ENCODE assay signal across 8 cellular contexts in the genomic region with DNA sequence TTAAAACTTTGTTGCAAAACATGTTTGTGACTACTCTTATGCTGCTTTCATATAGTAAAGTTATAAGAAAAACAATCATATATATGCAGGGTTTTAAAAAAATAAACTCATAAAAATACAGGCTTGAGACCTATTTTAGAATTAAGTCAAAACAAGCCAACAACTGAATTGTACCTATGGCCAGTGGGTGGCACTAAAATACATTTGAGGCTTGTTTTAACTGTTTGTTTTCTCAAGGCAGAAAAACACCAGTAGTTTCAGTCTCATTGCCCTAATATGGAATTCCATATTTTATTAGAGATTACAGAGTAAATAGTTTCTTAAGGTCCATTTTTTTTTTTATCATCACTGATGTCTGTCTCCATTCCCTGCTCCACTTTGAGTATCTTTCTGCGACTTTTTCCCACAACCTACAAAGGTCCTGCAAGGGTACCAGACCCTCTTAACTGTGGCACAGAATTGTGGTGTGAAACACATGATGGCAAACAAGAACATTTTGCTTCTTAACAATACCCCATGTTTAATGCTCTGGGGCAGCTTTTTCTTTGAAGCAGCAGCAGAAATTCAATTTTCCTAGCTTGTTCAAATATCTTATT. TPM values are rescaled to one million over a fixed set of nuclear protein-coding genes. Genes with fewer than 3 reads are reported as not detected.
A peak's percentile ranks its signal among the peaks of the same experiment; 100 is the strongest.
DNase-seq lines count a peak whose midpoint lies in the region; ATAC-seq and TF ChIP-seq lines count a peak whose summit lies in the region.

No MANE protein-coding gene starts in this region.

- peaks cover 3% of the 10 kb centered on the region for H3K4me1 Mint-ChIP-seq in progenitor cell of endocrine pancreas (ENCODE audit: low read depth)

- TF ChIP-seq CTCF in epithelial cell of esophagus (IDR thresholded peaks at IDR 0.05; ENCODE audit: insufficient read depth, low read depth, low read length, missing control alignments) (peak; percentile 53), progenitor cell of endocrine pancreas (IDR thresholded peaks at IDR 0.05; ENCODE audit: unreplicated experiment) (peak; percentile 53)

- ATAC-seq in GM19395 (IDR thresholded peaks at IDR 0.05; ENCODE audit: unreplicated experiment) (peak; percentile 66), GM21526 (IDR thresholded peaks at IDR 0.05; ENCODE audit: low FRiP score, unreplicated experiment) (no peak)

- H3K27me3 Mint-ChIP-seq in progenitor cell of endocrine pancreas = no peaks in the 10 kb centered on the region

- H3K36me3 Mint-ChIP-seq in progenitor cell of endocrine pancreas (ENCODE audit: insufficient read depth) = no peaks in the 10 kb centered on the region

- in situ Hi-C loops in Caki2 (cut with HindIII; ENCODE audit: low pct_unique_long_range_greater_than_20kb, low sequenced_read_pairs) = no loop called here

- H3K27ac Mint-ChIP-seq in progenitor cell of endocrine pancreas = no peak overlapping the region

- DNase-seq in Caki2 (ENCODE audit: low read depth) (peak; percentile 24), OCI-M1 (lab: John Stamatoyannopoulos, UW) (peak; percentile 92), epithelial cell of esophagus (ENCODE audit: low read depth) (peak; percentile 48), progenitor cell of endocrine pancreas (ENCODE audit: low spot score, unreplicated experiment) (no peak)
- no peak for DNase-seq in stimulated activated CD4-positive, alpha-beta T cell treated with anti-CD3 and anti-CD28 coated beads, Interleukin-1b, Interleukin-23, amount 100 ng/mL, for 48 hours
- DNase-seq in activated CD4-positive, alpha-beta T cell treated with anti-CD3 and anti-CD28 coated beads, Interleukin-2, amount 50 U/mL, for 48 hours = no peak

- H3K4me3 ChIP-seq in epithelial cell of esophagus (ENCODE audit: low read length) = no peak overlapping the region

- H3K4me3 Mint-ChIP-seq in progenitor cell of endocrine pancreas (ENCODE audit: low read depth) = no peak overlapping the region

- H3K9me3 Mint-ChIP-seq in progenitor cell of endocrine pancreas (ENCODE audit: low read depth) = no peaks in the 10 kb centered on the region

RNA-seq across cellular contexts. Expression of gene CCDC89, which starts 8.5 kb away (rescaled TPM):
- total RNA-seq in Caki2 (2014; rRNA removed; shearing (Covaris generic); ENCODE audit: low replicate concordance) = 0.30 TPM in 1 of 2 replicates, not detected in the other
- not detected in 2 replicates for total RNA-seq in progenitor cell of endocrine pancreas

RNA-seq across cellular contexts. Expression of gene CREBZF, which starts 29.6 kb away (rescaled TPM):
- total RNA-seq in Caki2 (2014; rRNA removed; shearing (Covaris generic); ENCODE audit: low replicate concordance) = 27.3 and 34.2 TPM in 2 replicates
- total RNA-seq in progenitor cell of endocrine pancreas = 66.3 and 66.7 TPM in 2 replicates

RNA-seq across cellular contexts. Expression of gene TMEM126A, which starts 46.7 kb away (rescaled TPM):
- total RNA-seq in Caki2 (2014; rRNA removed; shearing (Covaris generic); ENCODE audit: low replicate concordance) = 26.8 and 30.6 TPM in 2 replicates
- 22.0 and 25.8 TPM in 2 replicates for total RNA-seq in progenitor cell of endocrine pancreas

Comparison
In these comparisons a context has a peak if more than half of its experiments do, and no peak if none do; other contexts are left out.
1. DNase-seq: peak in Caki2 (single experiment), OCI-M1 (single experiment) and epithelial cell of esophagus (single experiment); none in progenitor cell of endocrine pancreas (single experiment), stimulated activated CD4-positive, alpha-beta T cell treated with anti-CD3 and anti-CD28 coated beads, Interleukin-1b, Interleukin-23, amount 100 ng/mL, for 48 hours (single experiment) and activated CD4-positive, alpha-beta T cell treated with anti-CD3 and anti-CD28 coated beads, Interleukin-2, amount 50 U/mL, for 48 hours (0 of 2).